8 cellular contexts compared by ENCODE assay signal in the genomic region with DNA sequence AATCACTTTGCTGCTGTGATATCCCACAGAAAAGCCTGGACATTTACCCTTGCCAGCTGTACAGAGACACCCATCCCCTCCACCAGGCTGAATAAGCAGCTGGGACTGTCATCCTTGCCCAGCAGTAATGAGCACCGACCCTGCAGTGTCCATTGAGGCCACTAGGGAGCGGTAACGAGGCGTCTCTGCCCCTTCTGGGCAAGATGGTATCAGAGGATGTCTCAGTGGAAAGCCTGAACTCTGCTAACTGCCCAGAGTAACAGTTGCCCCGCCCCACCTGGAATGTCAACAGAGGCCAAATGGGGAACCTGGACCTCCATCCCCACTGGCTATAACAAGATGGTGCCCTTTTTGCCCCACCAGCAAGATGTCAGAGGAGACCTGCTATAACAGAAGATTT.
DNase-seq lines count a peak whose midpoint lies in the region; ATAC-seq and TF ChIP-seq lines count a peak whose summit lies in the region.

No MANE protein-coding gene starts in this region.

- H3K27ac ChIP-seq in substantia nigra (ENCODE audit: low read depth, low read length, poor library complexity, severe bottlenecking) = no peak overlapping the region

- H3K4me3 ChIP-seq in AG04449 (ENCODE audit: low read depth, low read length) (no peak overlapping the region), epithelial cell of esophagus (ENCODE audit: low read length) (no peak overlapping the region)

- no peak for DNase-seq in AG04449 (ENCODE audit: low read depth, low spot score)
- DNase-seq in RKO (ENCODE audit: low spot score) = peak; percentile 59
- DNase-seq in epithelial cell of esophagus (ENCODE audit: low read depth) = peak; percentile 61
- peak; percentile 13 to 48 for DNase-seq in stimulated activated CD4-positive, alpha-beta T cell treated with anti-CD3 and anti-CD28 coated beads, Interleukin-15, amount 100 ng/mL, for 48 hours (ENCODE audit: low read depth in 2 of 2)
- no peak for DNase-seq in substantia nigra (lab: John Stamatoyannopoulos, UW)
- DNase-seq in middle frontal gyrus (ENCODE audit: extremely low spot score, low spot score) = no peak

- CTCF ChIA-PET in AG04449 (lab: Yijun Ruan, JAX) = interaction anchor here (0.7 to 1.4 kb wide), 5 partner anchors 9 to 112 kb away, joined by 3 to 5 read pairs (median 3); no protein-coding TSS in a partner anchor

- TF ChIP-seq CTCF in AG04449 (IDR thresholded peaks at IDR 0.05; ENCODE audit: insufficient read depth, low read length, missing control alignments) (peak; percentile 46), GM12874 (IDR thresholded peaks at IDR 0.05; ENCODE audit: insufficient read depth, low read depth, low read length) (peak; percentile 68), epithelial cell of esophagus (IDR thresholded peaks at IDR 0.05; ENCODE audit: insufficient read depth, low read depth, low read length, missing control alignments) (peak; percentile 50)

- POLR2A ChIA-PET in AG04449 (lab: Yijun Ruan, JAX) = no interaction called here

- ATAC-seq in HG03196 (IDR thresholded peaks at IDR 0.05; ENCODE audit: unreplicated experiment) = no peak

Comparison
In these comparisons a context has a peak if more than half of its experiments do, and no peak if none do; other contexts are left out.
1. DNase-seq: peak in RKO (single experiment), epithelial cell of esophagus (single experiment) and stimulated activated CD4-positive, alpha-beta T cell treated with anti-CD3 and anti-CD28 coated beads, Interleukin-15, amount 100 ng/mL, for 48 hours (2 of 2); none in AG04449 (single experiment), substantia nigra (0 of 49) and middle frontal gyrus (single experiment).
2. Peak in every context shown above with its lines, with median percentiles within 50 percentile points of each other: CTCF ChIP-seq.